1 cellular context compared by ENCODE assay signal in genomic region chr7:154672659-154673415, GRCh38.
TF ChIP-seq lines count a peak whose summit lies in the region.

No MANE protein-coding gene starts in this region.

TF ChIP-seq in K562, 482 proteins besides CTCF, POLR2A, EP300 and RAD21 (continued from another document and continues in another):
- TF ChIP-seq MAFG (tag; conservative IDR thresholded peaks at IDR 0.05): peak; percentile 47; the same call in 1 of the 2 replicates
- TF ChIP-seq NR4A1 (CRISPR knock-in tag; IDR thresholded peaks at IDR 0.05): 0 out of 2 replicates have a peak, but pooled peaks have one; percentile 72
- TF ChIP-seq NR4A1 (tag; IDR thresholded peaks at IDR 0.05): no peak; the same call in 1 of the 2 replicates
- peak in 1 of 2 experiments; percentile 39; a peak in 1 of 4 replicates for TF ChIP-seq MAZ (CRISPR knock-in tag; conservative IDR thresholded peaks at IDR 0.05 in 1 of 2, IDR thresholded peaks at IDR 0.05 in 1 of 2)
- TF ChIP-seq RCOR1 (IDR thresholded peaks at IDR 0.05; ENCODE audit: borderline replicate concordance in 1 of 2, low read depth in 2 of 2, low read length in 2 of 2): peak in 1 of 2 experiments; percentile 72; a peak in 1 of 4 replicates
- TF ChIP-seq MGA (IDR thresholded peaks at IDR 0.05): peak; percentile 95
- TF ChIP-seq HLTF (IDR thresholded peaks at IDR 0.05): no peak
- TF ChIP-seq ZNF740 (CRISPR knock-in tag; IDR thresholded peaks at IDR 0.05): no peak
- TF ChIP-seq ZNF740 (tag; IDR thresholded peaks at IDR 0.05): no peak
- TF ChIP-seq ZKSCAN3 (CRISPR knock-in tag; IDR thresholded peaks at IDR 0.05): no peak
- no peak for TF ChIP-seq ZBTB33 (CRISPR knock-in tag; IDR thresholded peaks at IDR 0.05)
- TF ChIP-seq ATF7 (IDR thresholded peaks at IDR 0.05): peak; percentile 61; the same call in 1 of the 2 replicates
- peak; percentile 37; the same call in 1 of the 2 replicates for TF ChIP-seq CREM (IDR thresholded peaks at IDR 0.05; ENCODE audit: low read depth)
- no peak for TF ChIP-seq RBM14 (IDR thresholded peaks at IDR 0.05; ENCODE audit: borderline replicate concordance, insufficient read depth, low read depth, low read length)
- no peak for TF ChIP-seq USF2 (CRISPR knock-in tag; IDR thresholded peaks at IDR 0.05)
- peak; percentile 96 for TF ChIP-seq JUND (IDR thresholded peaks at IDR 0.05; ENCODE audit: borderline replicate concordance, low read depth, low read length)
- peak; percentile 97 for TF ChIP-seq JUND (tag; IDR thresholded peaks at IDR 0.05; ENCODE audit: borderline replicate concordance, low read depth, low read length)
- 0 out of 4 replicates have a peak, but pooled peaks of 1 of the 2 experiments have one; percentile 13 for TF ChIP-seq KDM1A (IDR thresholded peaks at IDR 0.05)
- TF ChIP-seq EHMT2 (IDR thresholded peaks at IDR 0.05): peak; percentile 36; the same call in 1 of the 2 replicates
- peak; percentile 62 for TF ChIP-seq KLF16 (IDR thresholded peaks at IDR 0.05)
- no peak for TF ChIP-seq BMI1 (IDR thresholded peaks at IDR 0.05; ENCODE audit: low read length)
- peak; percentile 63 for TF ChIP-seq ZBTB40 (IDR thresholded peaks at IDR 0.05)
- no peak for TF ChIP-seq ZBTB40 (CRISPR knock-in tag; IDR thresholded peaks at IDR 0.05)
- TF ChIP-seq BCOR (IDR thresholded peaks at IDR 0.05): no peak
- TF ChIP-seq IRF9 (tag; IDR thresholded peaks at IDR 0.05): no peak
- TF ChIP-seq SIRT6 (IDR thresholded peaks at IDR 0.05; ENCODE audit: low read depth, low read length): no peak
